In genomic region chrX:122857734-122858133, GRCh38 we compare ENCODE assay signal across 21 cellular contexts.
A peak's percentile ranks its signal among the peaks of the same experiment; 100 is the strongest.
DNase-seq lines count a peak whose midpoint lies in the region; ATAC-seq, FAIRE-seq and TF ChIP-seq lines count a peak whose summit lies in the region.
"Had no signal": no experiment of that assay in that cellular context is flagged by ENCODE, and none has a peak within 500 bp of the region (broad histone marks: within the 10 kb centered on the region; RNA-seq: fewer than 3 reads in every experiment).

No MANE protein-coding gene starts in this region.

- POLR2A ChIA-PET in endothelial cell of umbilical vein (lab: Charles Lee), result no interaction called here

- TF ChIP-seq CTCF in MM.1S (IDR thresholded peaks at IDR 0.05; ENCODE audit: low read length), result no peak
- TF ChIP-seq CTCF in endothelial cell of umbilical vein (IDR thresholded peaks at IDR 0.05; ENCODE audit: extremely low read depth in 1 of 2, insufficient read depth in 1 of 2, low read depth in 1 of 2, low read length in 2 of 2), result no peak
- no peak for TF ChIP-seq CTCF in pancreas (IDR thresholded peaks at IDR 0.05)

- H3K27ac ChIP-seq in MM.1S (ENCODE audit: low read length) (no peak overlapping the region), endothelial cell of umbilical vein (ENCODE audit: insufficient read depth, low read depth, low read length) (no peak overlapping the region), pancreas (no peak overlapping the region)
- H3K27ac ChIP-seq: BLaER1 treated with 17β-estradiol and CSF1 and Interleukin-3, amounts not matched to agents 10 nM and 100 nM; C4-2B had no signal

- dilution Hi-C loops in endothelial cell of umbilical vein (cut with MboI; ENCODE audit: extremely low pct_ligation_motif_present, low sequenced_read_pairs), result no loop called here

- H3K27me3 ChIP-seq in MM.1S (replicated peaks; ENCODE audit: insufficient read depth, low read length) (no peaks in the 10 kb centered on the region), endothelial cell of umbilical vein (ENCODE audit: control insufficient read depth in 2 of 2, insufficient read depth in 2 of 2, low read length in 2 of 2) (no peaks in the 10 kb centered on the region), pancreas (no peaks in the 10 kb centered on the region)

- H3K4me2 ChIP-seq in MM.1S (ENCODE audit: low read depth, low read length) (no peak overlapping the region), endothelial cell of umbilical vein (ENCODE audit: insufficient read depth, low read length) (no peak overlapping the region)
- H3K4me2 ChIP-seq: BLaER1 treated with 17β-estradiol and CSF1 and Interleukin-3, amounts not matched to agents 10 nM and 100 nM had no signal

- intact Hi-C loops in endothelial cell of umbilical vein (cut with micrococcal nuclease) (no loop called here), pancreas (cut with DNase I) (no loop called here)

- H4K20me1 ChIP-seq in MM.1S (ENCODE audit: insufficient read depth, low read length), result no peaks in the 10 kb centered on the region
- no peaks in the 10 kb centered on the region for H4K20me1 ChIP-seq in endothelial cell of umbilical vein (replicated peaks; ENCODE audit: control insufficient read depth, extremely low read depth, insufficient read depth, low read length)
- H4K20me1 ChIP-seq: BLaER1 treated with 17β-estradiol and CSF1 and Interleukin-3, amounts not matched to agents 10 nM and 100 nM had no signal

- H3K9me3 ChIP-seq in MM.1S (replicated peaks; ENCODE audit: insufficient read depth, low read length), result no peaks in the 10 kb centered on the region
- H3K9me3 ChIP-seq in endothelial cell of umbilical vein (replicated peaks; ENCODE audit: control insufficient read depth, insufficient read depth, low read length), result no peaks in the 10 kb centered on the region
- no peaks in the 10 kb centered on the region for H3K9me3 ChIP-seq in pancreas
- H3K9me3 ChIP-seq: Caco-2 had no signal

- H3K9me1 ChIP-seq in endothelial cell of umbilical vein (replicated peaks; ENCODE audit: control insufficient read depth, extremely low read depth, insufficient read depth, low read length), result no peaks in the 10 kb centered on the region

- H3K4me3 ChIP-seq in MM.1S (ENCODE audit: low read length), result no peak overlapping the region
- no peak overlapping the region for H3K4me3 ChIP-seq in endothelial cell of umbilical vein (replicated peaks in 1 of 3; ENCODE audit: insufficient read depth in 1 of 3, low read depth in 1 of 3, low read length in 3 of 3)
- no peak overlapping the region for H3K4me3 ChIP-seq in pancreas
- H3K4me3 ChIP-seq: BLaER1 treated with 17β-estradiol and CSF1 and Interleukin-3, amounts not matched to agents 10 nM and 100 nM had no signal

- DNase-seq in MM.1S (peak; percentile 22), endothelial cell of umbilical vein (ENCODE audit: low read depth, low spot score) (no peak), pancreas (no peak), RKO (ENCODE audit: low spot score) (no peak), islet precursor cell (no peak)
- DNase-seq: 8988T; AML-193; Caco-2; Calu3; CD4-positive, alpha-beta T cell; CD8-positive, alpha-beta T cell; DMS79 treated with DMSO at 0.1 percent for 48 hours; GF-D8 had no signal

- H3F3A ChIP-seq in MM.1S (ENCODE audit: insufficient read depth, low read length), result no peaks in the 10 kb centered on the region

- H3K36me3 ChIP-seq in MM.1S (replicated peaks; ENCODE audit: insufficient read depth, low read length) (no peaks in the 10 kb centered on the region), endothelial cell of umbilical vein (ENCODE audit: control insufficient read depth in 2 of 2, extremely low read depth in 1 of 2, insufficient read depth in 2 of 2, low read length in 2 of 2) (no peaks in the 10 kb centered on the region), pancreas (no peaks in the 10 kb centered on the region)
- H3K36me3 ChIP-seq: BLaER1 treated with 17β-estradiol and CSF1 and Interleukin-3, amounts not matched to agents 10 nM and 100 nM had no signal

- H3K9me2 ChIP-seq in MM.1S (replicated peaks; ENCODE audit: insufficient read depth, low read length), result no peaks in the 10 kb centered on the region

- H3K79me2 ChIP-seq in MM.1S (ENCODE audit: low read length) (no peaks in the 10 kb centered on the region), endothelial cell of umbilical vein (ENCODE audit: control insufficient read depth, insufficient read depth, low read length) (no peaks in the 10 kb centered on the region)

- no TSS peak for BruUV-seq in endothelial cell of umbilical vein (replicated peaks; lab: Mats Ljungman, UMichigan)

- H3K9ac ChIP-seq in MM.1S (ENCODE audit: low read length) (no peak overlapping the region), endothelial cell of umbilical vein (replicated peaks; ENCODE audit: extremely low read depth, insufficient read depth, low read length) (no peak overlapping the region)
- H3K9ac ChIP-seq: BLaER1 treated with 17β-estradiol and CSF1 and Interleukin-3, amounts not matched to agents 10 nM and 100 nM had no signal

- H2AFZ ChIP-seq in MM.1S (ENCODE audit: low read length) (no peak overlapping the region), endothelial cell of umbilical vein (ENCODE audit: low read depth, low read length) (no peak overlapping the region)

- WGBS in pancreas, 2 donors, result 30 to 55% methylated on average over 2 of the region's 2 CpGs

- FAIRE-seq in endothelial cell of umbilical vein (lab: Jason Lieb, UNC) (peak; percentile 4), pancreas (lab: Jason Lieb, UNC) (peak; percentile 81)
- FAIRE-seq: A204.1, D721Med, G401.6, GM12891, GM19239 had no signal

- ATAC-seq in pancreas (no peak), HG02981 (IDR thresholded peaks at IDR 0.05; ENCODE audit: unreplicated experiment) (no peak)
- ATAC-seq: CD8-positive, alpha-beta T cell had no signal

- no peaks in the 10 kb centered on the region for H3K4me1 ChIP-seq in MM.1S (ENCODE audit: low read length)
- H3K4me1 ChIP-seq in endothelial cell of umbilical vein (ENCODE audit: control insufficient read depth, extremely low read depth, insufficient read depth, low read length), result no peaks in the 10 kb centered on the region
- no peaks in the 10 kb centered on the region for H3K4me1 ChIP-seq in pancreas
- H3K4me1 ChIP-seq: BLaER1 treated with 17β-estradiol and CSF1 and Interleukin-3, amounts not matched to agents 10 nM and 100 nM; Caco-2 had no signal

- CTCF ChIA-PET in endothelial cell of umbilical vein (lab: Charles Lee), result no interaction called here

- no peak for TF ChIP-seq POLR2A in endothelial cell of umbilical vein (IDR thresholded peaks at IDR 0.05; ENCODE audit: low read depth, low read length)

TF ChIP-seq in endothelial cell of umbilical vein, 7 proteins besides CTCF, POLR2A, EP300 and RAD21:
- TF ChIP-seq EZH2 (IDR thresholded peaks at IDR 0.05; ENCODE audit: borderline replicate concordance, low read depth, low read length, severe bottlenecking), result no peak
- no peak for TF ChIP-seq MYC (IDR thresholded peaks at IDR 0.05; ENCODE audit: low read depth, low read length)
